10 cellular contexts compared by ENCODE assay signal in the genomic region with DNA sequence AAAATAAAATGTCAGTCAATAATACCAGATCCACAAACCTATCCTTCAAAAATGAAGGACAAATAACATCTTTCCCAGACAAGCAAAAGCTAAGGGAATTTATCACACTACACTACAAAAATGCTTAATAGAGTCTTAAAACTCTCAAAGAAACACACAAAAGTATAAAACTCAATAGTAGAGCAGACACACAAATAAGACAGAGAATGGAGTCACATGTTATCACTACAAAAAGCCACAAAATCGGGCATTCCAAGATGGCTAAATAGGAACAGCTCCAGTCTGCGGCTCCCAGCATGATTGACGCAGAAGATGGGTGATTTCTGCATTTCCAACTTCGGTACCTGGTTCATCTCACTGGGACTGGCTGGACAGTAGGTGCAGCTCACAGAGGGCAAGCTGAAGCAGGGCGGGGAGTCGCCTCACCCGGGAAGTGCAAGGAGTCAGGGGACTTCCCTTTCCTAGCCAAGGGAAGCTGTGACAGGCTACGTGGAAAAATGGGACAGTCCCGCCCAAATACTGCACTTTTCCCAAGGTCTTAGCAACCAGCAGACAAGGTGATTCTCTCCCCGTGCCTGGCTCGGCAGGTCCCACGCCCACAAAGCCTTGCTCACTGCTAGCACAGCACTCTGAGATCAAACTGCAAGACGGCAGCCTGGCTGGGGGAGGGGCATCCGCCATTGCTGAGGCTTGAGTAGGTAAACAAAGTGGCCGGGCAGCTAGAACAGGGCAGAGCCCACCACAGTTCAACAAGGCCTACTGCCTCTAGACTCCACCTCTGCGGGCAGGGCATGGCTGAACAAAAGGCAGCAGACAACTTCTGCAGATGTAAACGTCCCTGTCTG. TPM values are rescaled to one million over a fixed set of nuclear protein-coding genes. Genes with fewer than 3 reads are reported as not detected.
DNase-seq lines count a peak whose midpoint lies in the region; ATAC-seq, FAIRE-seq and TF ChIP-seq lines count a peak whose summit lies in the region.
"Had no signal": no experiment of that assay in that cellular context is flagged by ENCODE, and none has a peak within 500 bp of the region (broad histone marks: within the 10 kb centered on the region; RNA-seq: fewer than 3 reads in every experiment).

No MANE protein-coding gene starts in this region.

- H3K27me3 Mint-ChIP-seq in activated T-helper 1 cell treated with anti-CD3 and anti-CD28 coated beads, Interleukin-12 subunit alpha, Interleukin-12 subunit beta, Interleukin-2, Interleukin-4 antibody, amounts not matched to agents 30 ng/mL and 10 ng/mL and 1 ng/mL, durations not matched to agents 14 hours and 24 hours and 36 hours (ENCODE audit: insufficient read depth), result no peaks in the 10 kb centered on the region

- peak overlapping the region; percentile 66 for H3K27ac Mint-ChIP-seq in activated T-helper 1 cell treated with anti-CD3 and anti-CD28 coated beads, Interleukin-12 subunit alpha, Interleukin-12 subunit beta, Interleukin-2, Interleukin-4 antibody, amounts not matched to agents 30 ng/mL and 10 ng/mL and 1 ng/mL, durations not matched to agents 14 hours and 24 hours and 36 hours

- peaks cover 7% of the 10 kb centered on the region for H3K36me3 Mint-ChIP-seq in activated T-helper 1 cell treated with anti-CD3 and anti-CD28 coated beads, Interleukin-12 subunit alpha, Interleukin-12 subunit beta, Interleukin-2, Interleukin-4 antibody, amounts not matched to agents 30 ng/mL and 10 ng/mL and 1 ng/mL, durations not matched to agents 14 hours and 24 hours and 36 hours (ENCODE audit: low read depth)

- intact Hi-C loops in heart left ventricle (cut with DNase I), result no loop called here
- intact Hi-C loops in activated T-helper 1 cell treated with anti-CD3 and anti-CD28 coated beads, Interleukin-12 subunit alpha, Interleukin-12 subunit beta, Interleukin-2, Interleukin-4 antibody, amounts not matched to agents 30 ng/mL and 10 ng/mL and 1 ng/mL, durations not matched to agents 14 hours and 24 hours and 36 hours (cut with micrococcal nuclease), result loop anchor here (5.0 to 10.0 kb wide), 2 partner anchors 46 to 52 kb away; a partner anchor contains a TSS

- 43 to 73% (median 62%) methylated on average over 15 to 17 of the region's 17 CpGs for WGBS in heart left ventricle, 4 donors

- H3K27me3 ChIP-seq in heart left ventricle, result no peaks in the 10 kb centered on the region
- H3K27me3 ChIP-seq in right atrium auricular region, result no peaks in the 10 kb centered on the region
- H3K27me3 ChIP-seq in iPS-18a (ENCODE audit: control insufficient read depth, insufficient read depth, low read length), result no peaks in the 10 kb centered on the region
- H3K27me3 ChIP-seq in thoracic aorta (replicated peaks; ENCODE audit: insufficient read depth), result no peaks in the 10 kb centered on the region

- H3K4me3 ChIP-seq in heart left ventricle, result peak overlapping the region in 7 of 12 donors; percentile 15 to 36 (median 28)
- peak overlapping the region in 1 of 2 donors; percentile 39 for H3K4me3 ChIP-seq in right atrium auricular region
- H3K4me3 ChIP-seq in iPS-18a (ENCODE audit: low read length), result peak overlapping the region; percentile 56
- H3K4me3 ChIP-seq in thoracic aorta, result peak overlapping the region; percentile 30
- H3K4me3 ChIP-seq: PC-9 had no signal

- peaks cover 23% of the 10 kb centered on the region for H3K4me1 Mint-ChIP-seq in activated T-helper 1 cell treated with anti-CD3 and anti-CD28 coated beads, Interleukin-12 subunit alpha, Interleukin-12 subunit beta, Interleukin-2, Interleukin-4 antibody, amounts not matched to agents 30 ng/mL and 10 ng/mL and 1 ng/mL, durations not matched to agents 14 hours and 24 hours and 36 hours (ENCODE audit: low read depth)

- H3K27ac ChIP-seq in heart left ventricle, result peak overlapping the region in 1 of 12 donors; percentile 31
- H3K27ac ChIP-seq in right atrium auricular region, result peak overlapping the region in 1 of 2 donors; percentile 39
- no peak overlapping the region for H3K27ac ChIP-seq in iPS-18a (ENCODE audit: low read length)
- H3K27ac ChIP-seq in thoracic aorta, result no peak overlapping the region
- H3K27ac ChIP-seq: PC-9 had no signal

- TF ChIP-seq POLR2A in heart left ventricle (IDR thresholded peaks at IDR 0.05), result no peak
- TF ChIP-seq POLR2A in GM12892 (IDR thresholded peaks at IDR 0.05; ENCODE audit: low read depth, low read length), result no peak

- peaks cover 0 to 14% (median 0%) of the 10 kb centered on the region in 12 donors for H3K9me3 ChIP-seq in heart left ventricle
- no peaks in the 10 kb centered on the region for H3K9me3 ChIP-seq in right atrium auricular region
- no peaks in the 10 kb centered on the region for H3K9me3 ChIP-seq in iPS-18a (ENCODE audit: control insufficient read depth, low read depth, low read length)
- no peaks in the 10 kb centered on the region for H3K9me3 ChIP-seq in thoracic aorta

- H3K9ac ChIP-seq in iPS-18a (ENCODE audit: low read length), result peak overlapping the region; percentile 55

- H3K4me3 Mint-ChIP-seq in activated T-helper 1 cell treated with anti-CD3 and anti-CD28 coated beads, Interleukin-12 subunit alpha, Interleukin-12 subunit beta, Interleukin-2, Interleukin-4 antibody, amounts not matched to agents 30 ng/mL and 10 ng/mL and 1 ng/mL, durations not matched to agents 14 hours and 24 hours and 36 hours, result peak overlapping the region; percentile 37

- no peak for FAIRE-seq in GM12892 (lab: Jason Lieb, UNC)
- FAIRE-seq: D721Med had no signal

- H3K9me3 Mint-ChIP-seq in activated T-helper 1 cell treated with anti-CD3 and anti-CD28 coated beads, Interleukin-12 subunit alpha, Interleukin-12 subunit beta, Interleukin-2, Interleukin-4 antibody, amounts not matched to agents 30 ng/mL and 10 ng/mL and 1 ng/mL, durations not matched to agents 14 hours and 24 hours and 36 hours, result peaks cover 8% of the 10 kb centered on the region

- peaks cover 0 to 4% (median 0%) of the 10 kb centered on the region in 9 donors for H3K36me3 ChIP-seq in heart left ventricle
- no peaks in the 10 kb centered on the region for H3K36me3 ChIP-seq in right atrium auricular region
- H3K36me3 ChIP-seq in iPS-18a (ENCODE audit: control insufficient read depth, low read depth, low read length), result no peaks in the 10 kb centered on the region
- H3K36me3 ChIP-seq in thoracic aorta, result no peaks in the 10 kb centered on the region

- TF ChIP-seq CTCF in heart left ventricle (IDR thresholded peaks at IDR 0.05) (no peak), right atrium auricular region (IDR thresholded peaks at IDR 0.05) (no peak), thoracic aorta (IDR thresholded peaks at IDR 0.05) (no peak)

- no peak for ATAC-seq in heart left ventricle
- ATAC-seq in thoracic aorta (ENCODE audit: insufficient number of reproducible peaks, low FRiP score, low read depth), result no peak

- DNase-seq in heart left ventricle (no peak), right atrium auricular region (ENCODE audit: low spot score) (no peak), thoracic aorta (ENCODE audit: low spot score) (no peak), GM12892 (ENCODE audit: insufficient read length) (no peak), hepatic stellate cell (ENCODE audit: low spot score) (no peak)
- peak; percentile 25 for DNase-seq in activated T-helper 1 cell treated with anti-CD3 and anti-CD28 coated beads, Interleukin-12 subunit alpha, Interleukin-12 subunit beta, Interleukin-2, Interleukin-4 antibody, amounts not matched to agents 30 ng/mL and 10 ng/mL and 1 ng/mL, durations not matched to agents 14 hours and 24 hours and 36 hours (ENCODE audit: low spot score)
- no peak for DNase-seq in activated effector memory CD4-positive, alpha-beta T cell treated with Interleukin-2 at 50 U/mL for 16 hours

- H3K4me1 ChIP-seq in heart left ventricle (peaks cover 0 to 12% (median 0%) of the 10 kb centered on the region in 12 donors), right atrium auricular region (peaks cover 0 to 7% of the 10 kb centered on the region in 2 donors), iPS-18a (ENCODE audit: control insufficient read depth, low read depth, low read length) (peaks cover 5% of the 10 kb centered on the region), thoracic aorta (ENCODE audit: control insufficient read depth in 1 of 2, low read depth in 2 of 2) (peaks cover 0 to 5% of the 10 kb centered on the region in 2 donors)

RNA-seq across cellular contexts. Expression of a gene that starts 46.3 kb away (rescaled TPM):
- total RNA-seq in heart left ventricle, result 10 to 100 TPM in 4 of 9 donors, 1 to 10 TPM in 5; 6.6 to 12.0 (median 8.5) TPM
- polyA plus RNA-seq in heart left ventricle, result 1 to 10 TPM; 5.3 to 6.5 TPM
- total RNA-seq in right atrium auricular region, result 10 to 100 TPM in 1 of 2 donors, 1 to 10 TPM in 1; 6.1 to 10.1 TPM
- 9.1 and 10.7 TPM in 2 replicates for total RNA-seq in activated T-helper 1 cell treated with anti-CD3 and anti-CD28 coated beads, Interleukin-12 subunit alpha, Interleukin-12 subunit beta, Interleukin-2, Interleukin-4 antibody, amounts not matched to agents 30 ng/mL and 10 ng/mL and 1 ng/mL, durations not matched to agents 14 hours and 24 hours and 36 hours
- total RNA-seq in thoracic aorta, result 10 to 100 TPM; 23.7 to 55.1 TPM
- 11.3 TPM for polyA plus RNA-seq in GM12892 (2012; ENCODE audit: missing spikeins)
